In genomic region chr11:108069947-108070346, GRCh38 we compare ENCODE assay signal across 9 cellular contexts. TPM values are rescaled to one million over a fixed set of nuclear protein-coding genes. Genes with fewer than 3 reads are reported as not detected.
DNase-seq lines count a peak whose midpoint lies in the region; ATAC-seq, FAIRE-seq and TF ChIP-seq lines count a peak whose summit lies in the region.
"Had no signal": no experiment of that assay in that cellular context is flagged by ENCODE, and none has a peak within 500 bp of the region (broad histone marks: within the 10 kb centered on the region; RNA-seq: fewer than 3 reads in every experiment).

No MANE protein-coding gene starts in this region.

- H3K36me3 ChIP-seq in mesenchymal stem cell (ENCODE audit: control insufficient read depth in 1 of 2, insufficient read depth in 2 of 2, low read depth in 1 of 2, low read length in 2 of 2) (peaks cover 10 to 44% of the 10 kb centered on the region in 2 experiments), aorta (ENCODE audit: control insufficient read depth in 1 of 2, insufficient read depth in 2 of 2, low read length in 1 of 2) (peaks cover 0 to 2% of the 10 kb centered on the region in 2 donors), left ventricle myocardium inferior (peaks cover 26% of the 10 kb centered on the region)
- H3K36me3 ChIP-seq: colonic mucosa had no signal

- H3K4me3 Mint-ChIP-seq in activated T-helper 1 cell treated with anti-CD3 and anti-CD28 coated beads, Interleukin-12 subunit alpha, Interleukin-12 subunit beta, Interleukin-2, Interleukin-4 antibody, amounts not matched to agents 30 ng/mL and 10 ng/mL and 1 ng/mL, durations not matched to agents 14 hours and 24 hours and 36 hours: peak overlapping the region; percentile 39

- H2AK5ac ChIP-seq in mesenchymal stem cell (ENCODE audit: low read length, severe bottlenecking): no peak overlapping the region

- no peak overlapping the region for H3K27ac ChIP-seq in mesenchymal stem cell (ENCODE audit: low read length, poor library complexity, severe bottlenecking)
- H3K27ac ChIP-seq in aorta (ENCODE audit: low read depth in 1 of 2, low read length in 2 of 2): no peak overlapping the region
- H3K27ac ChIP-seq in left ventricle myocardium inferior (replicated peaks): no peak overlapping the region
- H3K27ac ChIP-seq: colonic mucosa had no signal

- H3K18ac ChIP-seq in mesenchymal stem cell (ENCODE audit: low read depth in 1 of 2, low read length in 2 of 2): no peak overlapping the region

- H3K79me1 ChIP-seq in mesenchymal stem cell (replicated peaks; ENCODE audit: low read length, poor library complexity, severe bottlenecking): peaks cover 25% of the 10 kb centered on the region

- no peak overlapping the region for H2BK15ac ChIP-seq in mesenchymal stem cell (ENCODE audit: low read depth, poor library complexity, severe bottlenecking)

- H3K9ac ChIP-seq in mesenchymal stem cell (ENCODE audit: low read length): peak overlapping the region; percentile 92

- no peak overlapping the region for H3K14ac ChIP-seq in mesenchymal stem cell (ENCODE audit: low read length in 2 of 2)

- H2BK12ac ChIP-seq in mesenchymal stem cell (ENCODE audit: low read length in 2 of 2): no peak overlapping the region

- TF ChIP-seq POLR2A in GM12892 (IDR thresholded peaks at IDR 0.05; ENCODE audit: low read depth, low read length): no peak
- TF ChIP-seq POLR2A in H54 (IDR thresholded peaks at IDR 0.05; ENCODE audit: low read depth, low read length): no peak

- no peak overlapping the region for H3K4ac ChIP-seq in mesenchymal stem cell (ENCODE audit: low read depth in 1 of 2, low read length in 2 of 2)

- no peak overlapping the region for H4K91ac ChIP-seq in mesenchymal stem cell (ENCODE audit: low read length)

- H3K9me3 ChIP-seq in mesenchymal stem cell (ENCODE audit: control insufficient read depth, low read length): no peaks in the 10 kb centered on the region
- no peaks in the 10 kb centered on the region for H3K9me3 ChIP-seq in aorta (ENCODE audit: control insufficient read depth, low read length)
- H3K9me3 ChIP-seq in left ventricle myocardium inferior (replicated peaks): no peaks in the 10 kb centered on the region
- H3K9me3 ChIP-seq: colonic mucosa had no signal

- H2AFZ ChIP-seq in mesenchymal stem cell (ENCODE audit: low read depth, low read length): no peak overlapping the region

- no peak for ATAC-seq in aorta (ENCODE audit: low FRiP score)
- ATAC-seq in GM21737 (IDR thresholded peaks at IDR 0.05; ENCODE audit: unreplicated experiment): no peak

- DNase-seq in GM12892 (ENCODE audit: insufficient read length): no peak
- peak; percentile 1 for DNase-seq in H54 (ENCODE audit: insufficient read length, low spot score)
- no peak for DNase-seq in activated T-helper 1 cell treated with anti-CD3 and anti-CD28 coated beads, Interleukin-12 subunit alpha, Interleukin-12 subunit beta, Interleukin-2, Interleukin-4 antibody, amounts not matched to agents 30 ng/mL and 10 ng/mL and 1 ng/mL, durations not matched to agents 14 hours and 24 hours and 36 hours (ENCODE audit: low spot score)
- peak; percentile 62 for DNase-seq in mesenchymal stem cell
- no peak for DNase-seq in aorta
- no peak for DNase-seq in left ventricle myocardium inferior
- DNase-seq in DMS114 treated with DMSO at 0.1 percent for 48 hours (lab: John Stamatoyannopoulos, UW; ENCODE audit: unreplicated experiment): no peak
- DNase-seq: colonic mucosa had no signal

- H4K8ac ChIP-seq in mesenchymal stem cell (ENCODE audit: low read length): no peak overlapping the region

- no peaks in the 10 kb centered on the region for H3K9me3 Mint-ChIP-seq in activated T-helper 1 cell treated with anti-CD3 and anti-CD28 coated beads, Interleukin-12 subunit alpha, Interleukin-12 subunit beta, Interleukin-2, Interleukin-4 antibody, amounts not matched to agents 30 ng/mL and 10 ng/mL and 1 ng/mL, durations not matched to agents 14 hours and 24 hours and 36 hours

- H2BK5ac ChIP-seq in mesenchymal stem cell (ENCODE audit: low read depth, low read length, poor library complexity, severe bottlenecking): no peak overlapping the region

- no peak for TF ChIP-seq CTCF in left ventricle myocardium inferior (IDR thresholded peaks at IDR 0.05; ENCODE audit: borderline replicate concordance)

- H3K4me1 Mint-ChIP-seq in activated T-helper 1 cell treated with anti-CD3 and anti-CD28 coated beads, Interleukin-12 subunit alpha, Interleukin-12 subunit beta, Interleukin-2, Interleukin-4 antibody, amounts not matched to agents 30 ng/mL and 10 ng/mL and 1 ng/mL, durations not matched to agents 14 hours and 24 hours and 36 hours (ENCODE audit: low read depth): peaks cover 16% of the 10 kb centered on the region

- H3K4me1 ChIP-seq in mesenchymal stem cell (ENCODE audit: control insufficient read depth, insufficient read depth, low read depth, low read length) (peaks cover 1% of the 10 kb centered on the region), aorta (ENCODE audit: control insufficient read depth in 1 of 2, insufficient read depth in 2 of 2, low read length in 2 of 2) (no peaks in the 10 kb centered on the region), left ventricle myocardium inferior (peaks cover 11% of the 10 kb centered on the region)
- H3K4me1 ChIP-seq: colonic mucosa had no signal

- H3K27me3 Mint-ChIP-seq in activated T-helper 1 cell treated with anti-CD3 and anti-CD28 coated beads, Interleukin-12 subunit alpha, Interleukin-12 subunit beta, Interleukin-2, Interleukin-4 antibody, amounts not matched to agents 30 ng/mL and 10 ng/mL and 1 ng/mL, durations not matched to agents 14 hours and 24 hours and 36 hours (ENCODE audit: insufficient read depth): no peaks in the 10 kb centered on the region

- intact Hi-C loops in activated T-helper 1 cell treated with anti-CD3 and anti-CD28 coated beads, Interleukin-12 subunit alpha, Interleukin-12 subunit beta, Interleukin-2, Interleukin-4 antibody, amounts not matched to agents 30 ng/mL and 10 ng/mL and 1 ng/mL, durations not matched to agents 14 hours and 24 hours and 36 hours (cut with micrococcal nuclease): loop anchor here (1.0 kb wide), 1 partner anchor 60 kb away; no protein-coding TSS in a partner anchor
- intact Hi-C loops in aorta (cut with DNase I): no loop called here
- intact Hi-C loops in left ventricle myocardium inferior (cut with micrococcal nuclease): no loop called here

- H2BK120ac ChIP-seq in mesenchymal stem cell (ENCODE audit: low read depth, low read length): no peak overlapping the region

- no peak overlapping the region for H3K4me2 ChIP-seq in mesenchymal stem cell (ENCODE audit: low read length, poor library complexity, severe bottlenecking)

- H3K36me3 Mint-ChIP-seq in activated T-helper 1 cell treated with anti-CD3 and anti-CD28 coated beads, Interleukin-12 subunit alpha, Interleukin-12 subunit beta, Interleukin-2, Interleukin-4 antibody, amounts not matched to agents 30 ng/mL and 10 ng/mL and 1 ng/mL, durations not matched to agents 14 hours and 24 hours and 36 hours (ENCODE audit: low read depth): peaks cover 22% of the 10 kb centered on the region

- no peak overlapping the region for H3K23ac ChIP-seq in mesenchymal stem cell (ENCODE audit: low read length in 2 of 2)

- no peaks in the 10 kb centered on the region for H3K27me3 ChIP-seq in mesenchymal stem cell (ENCODE audit: control insufficient read depth in 1 of 2, insufficient read depth in 1 of 2, low read length in 2 of 2)
- H3K27me3 ChIP-seq in aorta (ENCODE audit: control insufficient read depth in 1 of 2, insufficient read depth in 2 of 2, low read length in 1 of 2): no peaks in the 10 kb centered on the region
- no peaks in the 10 kb centered on the region for H3K27me3 ChIP-seq in left ventricle myocardium inferior (ENCODE audit: low read depth)
- H3K27me3 ChIP-seq: colonic mucosa had no signal

- FAIRE-seq in GM12892 (lab: Jason Lieb, UNC): peak; percentile 84
- no peak for FAIRE-seq in H54 (lab: Jason Lieb, UNC)

- H3K4me3 ChIP-seq in mesenchymal stem cell (ENCODE audit: insufficient read depth in 1 of 2, low read depth in 1 of 2, low read length in 2 of 2) (peak overlapping the region in 1 of 2 experiments; percentile 59), aorta (ENCODE audit: low read length in 2 of 2) (no peak overlapping the region), left ventricle myocardium inferior (no peak overlapping the region)
- H3K4me3 ChIP-seq: colonic mucosa had no signal

- peak overlapping the region; percentile 44 for H3K27ac Mint-ChIP-seq in activated T-helper 1 cell treated with anti-CD3 and anti-CD28 coated beads, Interleukin-12 subunit alpha, Interleukin-12 subunit beta, Interleukin-2, Interleukin-4 antibody, amounts not matched to agents 30 ng/mL and 10 ng/mL and 1 ng/mL, durations not matched to agents 14 hours and 24 hours and 36 hours

RNA-seq across cellular contexts. Expression of gene ACAT1, which starts 51.4 kb away (rescaled TPM):
- 90.2 TPM for polyA plus RNA-seq in GM12892 (2012; ENCODE audit: missing spikeins)
- 52.8 and 56.8 TPM in 2 replicates for total RNA-seq in activated T-helper 1 cell treated with anti-CD3 and anti-CD28 coated beads, Interleukin-12 subunit alpha, Interleukin-12 subunit beta, Interleukin-2, Interleukin-4 antibody, amounts not matched to agents 30 ng/mL and 10 ng/mL and 1 ng/mL, durations not matched to agents 14 hours and 24 hours and 36 hours
- 45.7 TPM for polyA plus RNA-seq in mesenchymal stem cell (2013, experiment 1 of 2)
- 47.4 TPM for polyA plus RNA-seq in mesenchymal stem cell (2013, experiment 2 of 2)
- total RNA-seq in aorta (10 to 100 TPM; 65.8 to 70.5 TPM), left ventricle myocardium inferior (404 TPM)
- 100 to 1,000 TPM in 1 of 2 donors, 10 to 100 TPM in 1; 77.8 to 102 TPM for polyA plus RNA-seq in aorta

Comparison
In these comparisons a context has a peak if more than half of its experiments do, and no peak if none do; other contexts are left out.
1. DNase-seq: peak in H54 (single experiment) and mesenchymal stem cell (single experiment); none in GM12892 (single experiment), activated T-helper 1 cell treated with anti-CD3 and anti-CD28 coated beads, Interleukin-12 subunit alpha, Interleukin-12 subunit beta, Interleukin-2, Interleukin-4 antibody, amounts not matched to agents 30 ng/mL and 10 ng/mL and 1 ng/mL, durations not matched to agents 14 hours and 24 hours and 36 hours (single experiment), aorta (0 of 2), left ventricle myocardium inferior (single experiment) and DMS114 treated with DMSO at 0.1 percent for 48 hours (single experiment).